ENCODE assay signal across 30 cellular contexts in the genomic region with DNA sequence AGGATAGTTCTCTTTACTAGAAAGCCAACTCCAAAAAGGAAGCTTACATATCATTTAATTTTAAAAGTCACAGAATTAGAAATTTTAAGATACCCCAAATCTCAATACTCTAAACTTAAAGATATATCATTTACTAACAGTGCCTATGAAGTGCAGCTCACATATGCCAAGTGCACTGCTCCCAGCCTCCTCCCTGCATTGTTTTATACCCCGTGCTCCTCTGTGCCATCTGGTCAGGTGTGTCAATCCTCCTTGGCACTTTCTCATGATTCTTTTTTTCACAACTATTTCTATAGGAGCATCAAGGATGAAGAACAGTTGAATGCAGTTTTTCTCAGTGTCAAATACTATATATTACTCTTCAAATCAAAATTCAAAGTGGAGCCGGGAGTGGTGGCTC.
"Had no signal": no experiment of that assay in that cellular context is flagged by ENCODE, and none has a peak within 500 bp of the region (broad histone marks: within the 10 kb centered on the region; RNA-seq: fewer than 3 reads in every experiment).

No MANE protein-coding gene starts in this region.

- H3K36me3 ChIP-seq: adrenal gland, brain microvascular endothelial cell, breast epithelium had no signal

- H3K4me1 ChIP-seq: adrenal gland had no signal

- H3K9me3 ChIP-seq: adrenal gland, body of pancreas, breast epithelium had no signal

- H3K4me3 ChIP-seq: adrenal gland, body of pancreas, breast epithelium had no signal

- DNase-seq: activated B cell treated with CpG ODN at 0.5 μM for 24 hours; activated CD4-positive, alpha-beta memory T cell treated with anti-CD3 and anti-CD28 coated beads for 36 hours; activated CD4-positive, alpha-beta T cell treated with anti-CD3 and anti-CD28 coated beads for 4 hours; activated CD4-positive, alpha-beta T cell treated with anti-CD3 and anti-CD28 coated beads, Interleukin-2, amount 10 ng/mL, durations not matched to agents 24 days and 14 days; activated CD4-positive, alpha-beta T cell treated with anti-CD3 and anti-CD28 coated beads, Interleukin-2, amount 50 U/mL, for 1 hour; activated CD4-positive, alpha-beta T cell treated with anti-CD3 and anti-CD28 coated beads, Interleukin-2, amount 50 U/mL, for 4 hours; activated CD4-positive, CD25-positive, alpha-beta regulatory T cell treated with anti-CD3 and anti-CD28 coated beads, Interleukin-2, amount 50 U/mL, for 72 hours; activated CD8-positive, alpha-beta memory T cell treated with anti-CD3 and anti-CD28 coated beads, Interleukin-2, amount 50 U/mL, for 4 hours; activated CD8-positive, alpha-beta T cell treated with anti-CD3 and anti-CD28 coated beads for 36 hours; activated effector memory CD4-positive, alpha-beta T cell treated with anti-CD3 and anti-CD28 coated beads, Interleukin-2, amount 50 U/mL, for 16 hours; activated gamma-delta T cell treated with Interleukin-2 at 50 U/mL for 16 hours; activated naive CD4-positive, alpha-beta T cell; activated naive CD4-positive, alpha-beta T cell treated with anti-CD3 and anti-CD28 coated beads for 36 hours; activated naive CD4-positive, alpha-beta T cell treated with anti-CD3 and anti-CD28 coated beads, Interleukin-2, amount 50 U/mL, for 16 hours; activated naive CD8-positive, alpha-beta T cell treated with anti-CD3 and anti-CD28 coated beads for 36 hours; activated T-cell treated with anti-CD3 and anti-CD28 coated beads for 4 hours; activated T-cell treated with anti-CD3 and anti-CD28 coated beads, Interleukin-2, amount 50 U/mL, for 1 hour; activated T-cell treated with anti-CD3 and anti-CD28 coated beads, Interleukin-2, amount 50 U/mL, for 4 hours; activated T-cell treated with anti-CD3 and anti-CD28 coated beads, Interleukin-2, amount 50 U/mL, for 72 hours; adrenal gland; amniotic stem cell; aorta; body of pancreas; brain microvascular endothelial cell; central memory CD4-positive, alpha-beta T cell; T-helper 2 cell; T-helper 9 cell had no signal

- ATAC-seq: activated CD8-positive, alpha-beta T cell treated with anti-CD3 and anti-CD28 coated beads for 36 hours; activated naive CD4-positive, alpha-beta T cell treated with anti-CD3 and anti-CD28 coated beads, Interleukin-2, amount 50 U/mL, for 72 hours; activated T-cell treated with anti-CD3 and anti-CD28 coated beads, Interleukin-2, amount 50 U/mL, for 4 hours; activated T-cell treated with anti-CD3 and anti-CD28 coated beads, Interleukin-2, amount 50 U/mL, for 72 hours; activated T-helper 17 cell treated with anti-CD3 and anti-CD28 coated beads, Interleukin-2, amount 50 U/mL, for 72 hours; body of pancreas had no signal
